In genomic region chr16:2743007-2743810, GRCh38 we compare ENCODE assay signal across 30 cellular contexts. TPM values are rescaled to one million over a fixed set of nuclear protein-coding genes. Genes with fewer than 3 reads are reported as not detected.
"Had no signal": no experiment of that assay in that cellular context is flagged by ENCODE, and none has a peak within 500 bp of the region (broad histone marks: within the 10 kb centered on the region; RNA-seq: fewer than 3 reads in every experiment).

No MANE protein-coding gene starts in this region.

- H3K36me3 ChIP-seq: colonic mucosa, esophagus squamous epithelium, heart right ventricle, sigmoid colon, thoracic aorta, upper lobe of left lung had no signal

- H3K4me1 ChIP-seq: colonic mucosa, heart right ventricle, psoas muscle, sigmoid colon, tibial nerve, upper lobe of left lung had no signal

- H3K27me3 ChIP-seq: colonic mucosa, upper lobe of left lung had no signal

- H3K36me3 Mint-ChIP-seq: immature natural killer cell; naive thymus-derived CD4-positive, alpha-beta T cell; stimulated activated naive B cell treated with anti-CD40 and anti-IgM and Interleukin-4, amounts not matched to agents 10 μg/mL and 1 μg/mL and 100 μg/mL, for 72 hours had no signal

- H3K27ac ChIP-seq: colonic mucosa, esophagus squamous epithelium, heart right ventricle, psoas muscle, sigmoid colon, thoracic aorta, tibial nerve, upper lobe of left lung had no signal

- H3K4me3 ChIP-seq: colonic mucosa, esophagus squamous epithelium, heart right ventricle, psoas muscle, sigmoid colon, thoracic aorta, tibial nerve, upper lobe of left lung had no signal

- H3K27ac Mint-ChIP-seq: effector memory CD8-positive, alpha-beta T cell; stimulated activated naive B cell treated with anti-CD40 and anti-IgM and Interleukin-4, amounts not matched to agents 10 μg/mL and 1 μg/mL and 100 μg/mL, for 72 hours; stimulated activated naive CD8-positive, alpha-beta T cell treated with anti-CD3 and anti-CD28 coated beads, Interleukin-15, Interleukin-2, amounts not matched to agents 100 ng/mL and 50 ng/mL, for 24 hours had no signal

- DNase-seq: colonic mucosa; effector memory CD8-positive, alpha-beta T cell; erythroblast; esophagus squamous epithelium; foreskin melanocyte; glutamatergic neuron; heart right ventricle; hippocampal formation; immature natural killer cell; mammary epithelial cell; mesendoderm; midbrain; naive thymus-derived CD4-positive, alpha-beta T cell; psoas muscle; right cardiac atrium; stimulated activated CD4-positive, alpha-beta T cell treated with anti-CD3 and anti-CD28 coated beads, Interleukin-4, amount 100 ng/mL, for 4 hours; stimulated activated naive B cell treated with anti-CD40 and anti-IgM and Interleukin-4, amounts not matched to agents 10 μg/mL and 1 μg/mL and 100 μg/mL, for 72 hours; upper lobe of left lung had no signal

- H3K4me1 Mint-ChIP-seq: central memory CD8-positive, alpha-beta T cell; immature natural killer cell had no signal

- ATAC-seq: effector memory CD8-positive, alpha-beta T cell; left lobe of liver; naive thymus-derived CD4-positive, alpha-beta T cell; psoas muscle; stimulated activated naive B cell treated with anti-CD40 and anti-IgM and Interleukin-4, amounts not matched to agents 10 μg/mL and 1 μg/mL and 100 μg/mL, for 72 hours had no signal

- H3K4me3 Mint-ChIP-seq: central memory CD8-positive, alpha-beta T cell; effector memory CD8-positive, alpha-beta T cell; immature natural killer cell; naive thymus-derived CD4-positive, alpha-beta T cell; stimulated activated naive B cell treated with anti-CD40 and anti-IgM and Interleukin-4, amounts not matched to agents 10 μg/mL and 1 μg/mL and 100 μg/mL, for 72 hours; stimulated activated naive CD8-positive, alpha-beta T cell treated with anti-CD3 and anti-CD28 coated beads, Interleukin-15, Interleukin-2, amounts not matched to agents 100 ng/mL and 50 ng/mL, for 24 hours had no signal

- H3K9me3 ChIP-seq: colonic mucosa, esophagus squamous epithelium, heart right ventricle, psoas muscle, sigmoid colon, thoracic aorta, tibial nerve, upper lobe of left lung had no signal

- H3K27me3 Mint-ChIP-seq: stimulated activated naive CD8-positive, alpha-beta T cell treated with anti-CD3 and anti-CD28 coated beads, Interleukin-15, Interleukin-2, amounts not matched to agents 100 ng/mL and 50 ng/mL, for 24 hours had no signal

RNA-seq across cellular contexts. Expression of gene PRSS27, which starts 23.2 kb away (rescaled TPM):
- total RNA-seq: skeletal muscle tissue had no signal

RNA-seq across cellular contexts. Expression of gene PRSS33, which starts 44.2 kb away (rescaled TPM):
- total RNA-seq: chondrocyte, colonic mucosa, dermis microvascular lymphatic vessel endothelial cell, esophagus squamous epithelium, left lobe of liver, liver, mammary epithelial cell, osteocyte, psoas muscle, renal cortical epithelial cell, right cardiac atrium, sigmoid colon, skeletal muscle tissue, thoracic aorta, tibial nerve had no signal

RNA-seq across cellular contexts. Expression of gene PRSS41, which starts 55.1 kb away (rescaled TPM):
- total RNA-seq: chondrocyte; colonic mucosa; dermis microvascular lymphatic vessel endothelial cell; esophagus squamous epithelium; heart right ventricle; left lobe of liver; liver; mammary epithelial cell; naive thymus-derived CD4-positive, alpha-beta T cell; osteocyte; psoas muscle; renal cortical epithelial cell; right cardiac atrium; sigmoid colon; skeletal muscle tissue; thoracic aorta; tibial nerve had no signal
